9 cellular contexts compared by ENCODE assay signal in the genomic region with DNA sequence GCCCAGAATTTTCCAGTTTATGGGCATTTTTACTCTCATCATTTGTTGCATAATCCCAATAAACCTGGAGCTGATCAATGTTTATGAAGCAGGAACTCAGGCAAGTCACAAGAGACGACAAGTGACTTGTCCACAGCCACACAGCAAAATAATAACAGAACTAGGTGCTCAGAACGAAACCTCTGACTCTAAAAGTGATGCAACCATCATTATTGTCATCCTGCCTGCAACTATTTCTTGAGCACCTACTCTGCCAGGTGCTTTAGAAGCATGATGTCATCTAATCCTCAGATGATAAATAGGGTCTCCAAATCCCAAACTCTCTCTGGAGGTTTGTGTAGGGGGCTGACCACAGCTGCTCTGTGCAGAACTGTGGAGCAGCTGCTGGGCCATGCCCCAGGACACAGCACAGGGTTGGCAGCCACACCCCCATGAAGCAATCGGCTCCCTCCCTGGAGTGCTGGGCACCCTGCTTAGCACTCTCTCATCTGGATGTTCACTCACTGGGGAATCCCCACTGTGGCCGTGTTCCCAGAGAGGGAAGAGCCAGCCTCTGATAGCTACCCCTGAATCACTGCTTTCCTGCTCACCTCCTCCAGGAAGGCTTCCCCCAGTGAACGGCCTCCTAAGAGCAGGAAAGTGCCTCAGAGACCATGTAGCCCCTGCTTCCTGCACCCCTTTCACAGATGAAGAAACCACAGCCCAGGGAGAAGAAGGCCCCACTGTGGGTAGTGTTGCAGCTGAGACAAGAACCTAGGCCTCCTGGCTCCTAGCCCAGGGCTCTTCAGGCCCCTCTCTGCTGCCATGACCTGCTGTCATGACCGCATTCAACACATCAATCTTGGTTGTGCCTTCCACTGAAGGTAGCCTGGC. TPM values are rescaled to one million over a fixed set of nuclear protein-coding genes. Genes with fewer than 3 reads are reported as not detected.
DNase-seq lines count a peak whose midpoint lies in the region; ATAC-seq, FAIRE-seq and TF ChIP-seq lines count a peak whose summit lies in the region.
"Had no signal": no experiment of that assay in that cellular context is flagged by ENCODE, and none has a peak within 500 bp of the region (broad histone marks: within the 10 kb centered on the region; RNA-seq: fewer than 3 reads in every experiment).

No MANE protein-coding gene starts in this region.

- peak; percentile 68 for FAIRE-seq in H54 (lab: Jason Lieb, UNC)
- FAIRE-seq: colon had no signal

- no peak overlapping the region for H2BK5ac ChIP-seq in mesendoderm (ENCODE audit: low read length)

- peak overlapping the region; percentile 80 for H3K4me3 Mint-ChIP-seq in activated CD4-positive, alpha-beta T cell treated with anti-CD3 and anti-CD28 coated beads, Interleukin-2, amount 10 ng/mL, durations not matched to agents 24 days and 14 days
- H3K4me3 Mint-ChIP-seq in memory B cell: peak overlapping the region; percentile 84
- no peak overlapping the region for H3K4me3 Mint-ChIP-seq in nephron progenitor cell

- no peak overlapping the region for H4K5ac ChIP-seq in mesendoderm (ENCODE audit: low read length)

- H3K36me3 Mint-ChIP-seq in activated CD4-positive, alpha-beta T cell treated with anti-CD3 and anti-CD28 coated beads, Interleukin-2, amount 10 ng/mL, durations not matched to agents 24 days and 14 days (ENCODE audit: low read depth): no peaks in the 10 kb centered on the region
- H3K36me3 Mint-ChIP-seq in memory B cell (peaks cover 6% of the 10 kb centered on the region), nephron progenitor cell (ENCODE audit: low read depth) (no peaks in the 10 kb centered on the region)

- no peak overlapping the region for H2AK5ac ChIP-seq in mesendoderm (ENCODE audit: low read length)

- no peaks in the 10 kb centered on the region for H3K9me3 Mint-ChIP-seq in activated CD4-positive, alpha-beta T cell treated with anti-CD3 and anti-CD28 coated beads, Interleukin-2, amount 10 ng/mL, durations not matched to agents 24 days and 14 days
- H3K9me3 Mint-ChIP-seq in memory B cell (no peaks in the 10 kb centered on the region), nephron progenitor cell (no peaks in the 10 kb centered on the region)

- no peak overlapping the region for H3K18ac ChIP-seq in mesendoderm (ENCODE audit: low read length)

- H4K8ac ChIP-seq in mesendoderm (ENCODE audit: low read depth, low read length): no peak overlapping the region

- peak overlapping the region; percentile 88 for H3K27ac Mint-ChIP-seq in activated CD4-positive, alpha-beta T cell treated with anti-CD3 and anti-CD28 coated beads, Interleukin-2, amount 10 ng/mL, durations not matched to agents 24 days and 14 days
- H3K27ac Mint-ChIP-seq in memory B cell (peak overlapping the region; percentile 55), nephron progenitor cell (no peak overlapping the region)

- ATAC-seq in memory B cell (ENCODE audit: low read depth) (no peak), HG03280 (IDR thresholded peaks at IDR 0.05; ENCODE audit: unreplicated experiment) (no peak)

- no peaks in the 10 kb centered on the region for H3K27me3 Mint-ChIP-seq in activated CD4-positive, alpha-beta T cell treated with anti-CD3 and anti-CD28 coated beads, Interleukin-2, amount 10 ng/mL, durations not matched to agents 24 days and 14 days
- H3K27me3 Mint-ChIP-seq in memory B cell: no peaks in the 10 kb centered on the region
- H3K27me3 Mint-ChIP-seq in nephron progenitor cell (ENCODE audit: low read depth, poor library complexity): peaks cover 51% of the 10 kb centered on the region

- H3K4me1 ChIP-seq in mesendoderm (ENCODE audit: control insufficient read depth, low read depth, low read length): no peaks in the 10 kb centered on the region

- POLR2A ChIA-PET in GM10248 (lab: Yijun Ruan, JAX): no interaction called here

- CTCF ChIA-PET in GM10248 (lab: Yijun Ruan, JAX): interaction anchor here (1.0 to 4.0 kb wide), 4 partner anchors 8 to 54 kb away, joined by 3 to 45 read pairs (median 4); no protein-coding TSS in a partner anchor

- H3K4me2 ChIP-seq in mesendoderm (ENCODE audit: low read length): no peak overlapping the region

- no peak overlapping the region for H3K4ac ChIP-seq in mesendoderm (ENCODE audit: low read depth, low read length)

- H3K4me3 ChIP-seq in mesendoderm (ENCODE audit: low read length): no peak overlapping the region

- peaks cover 47% of the 10 kb centered on the region for H3K4me1 Mint-ChIP-seq in activated CD4-positive, alpha-beta T cell treated with anti-CD3 and anti-CD28 coated beads, Interleukin-2, amount 10 ng/mL, durations not matched to agents 24 days and 14 days
- H3K4me1 Mint-ChIP-seq in memory B cell (peaks cover 34% of the 10 kb centered on the region), nephron progenitor cell (peaks cover 33% of the 10 kb centered on the region)

- no peaks in the 10 kb centered on the region for H3K27me3 ChIP-seq in mesendoderm (ENCODE audit: insufficient read depth, low read length, poor library complexity)

- DNase-seq in GM10248 (ENCODE audit: extremely low spot score) (peak; percentile 54), H54 (ENCODE audit: insufficient read length, low spot score) (peak; percentile 94), memory B cell (ENCODE audit: low spot score in 2 of 2) (no peak), nephron progenitor cell (no peak), NCI-H748 treated with DMSO at 0.1 percent for 48 hours (lab: John Stamatoyannopoulos, UW) (no peak), mesendoderm (no peak)
- DNase-seq in activated CD4-positive, alpha-beta T cell treated with anti-CD3 and anti-CD28 coated beads, Interleukin-2, amount 10 ng/mL, durations not matched to agents 24 days and 14 days: peak; percentile 72

- no peaks in the 10 kb centered on the region for H3K79me2 ChIP-seq in mesendoderm (ENCODE audit: control insufficient read depth, insufficient read depth, low read length)

- no peak overlapping the region for H2BK15ac ChIP-seq in mesendoderm (replicated peaks; ENCODE audit: low read depth)

- WGBS in mesendoderm (ENCODE audit: extremely low coverage, insufficient coverage, low lambda C conversion rate): no CpG with 5 or more reads among the region's 6 CpGs

- no peak for TF ChIP-seq CTCF in GM10248 (IDR thresholded peaks at IDR 0.05; ENCODE audit: control extremely low read depth, extremely low read depth, low read depth, missing control alignments)
- TF ChIP-seq CTCF in nephron progenitor cell (IDR thresholded peaks at IDR 0.05): no peak

- intact Hi-C loops in activated CD4-positive, alpha-beta T cell treated with anti-CD3 and anti-CD28 coated beads, Interleukin-2, amount 10 ng/mL, durations not matched to agents 24 days and 14 days (cut with micrococcal nuclease): loop anchor here (2.0 to 5.0 kb wide), 2 partner anchors 82 to 392 kb away; a partner anchor contains a TSS

- H3K27ac ChIP-seq in mesendoderm (ENCODE audit: low read depth, low read length): no peak overlapping the region

- H3K9ac ChIP-seq in mesendoderm (ENCODE audit: low read length): no peak overlapping the region

- H3K79me1 ChIP-seq in mesendoderm (ENCODE audit: low read length): no peaks in the 10 kb centered on the region

- no peak overlapping the region for H3K56ac ChIP-seq in mesendoderm (ENCODE audit: low read length)

- no peaks in the 10 kb centered on the region for H3K36me3 ChIP-seq in mesendoderm (ENCODE audit: control insufficient read depth, insufficient read depth, low read length)

- H3K23ac ChIP-seq in mesendoderm (ENCODE audit: low read length): no peak overlapping the region

- TF ChIP-seq POLR2A in H54 (IDR thresholded peaks at IDR 0.05; ENCODE audit: low read depth, low read length): no peak

- no peak overlapping the region for H2BK120ac ChIP-seq in mesendoderm (ENCODE audit: low read depth, low read length)

RNA-seq across cellular contexts. Expression of a gene that starts 2.1 kb away (rescaled TPM):
- total RNA-seq in activated CD4-positive, alpha-beta T cell treated with anti-CD3 and anti-CD28 coated beads, Interleukin-2, amount 10 ng/mL, durations not matched to agents 24 days and 14 days: 1.6 TPM in 2 replicates
- 0.31 TPM for polyA plus RNA-seq in mesendoderm (2013, experiment 1 of 2)
- polyA plus RNA-seq in mesendoderm (2013, experiment 2 of 2): 0.46 TPM

RNA-seq across cellular contexts. Expression of a gene that starts 34.7 kb away (rescaled TPM):
- total RNA-seq in activated CD4-positive, alpha-beta T cell treated with anti-CD3 and anti-CD28 coated beads, Interleukin-2, amount 10 ng/mL, durations not matched to agents 24 days and 14 days: 7.1 and 7.8 TPM in 2 replicates
- polyA plus RNA-seq in mesendoderm (2013, experiment 1 of 2): 3.3 TPM
- polyA plus RNA-seq in mesendoderm (2013, experiment 2 of 2): 3.5 TPM

Comparison
In these comparisons a context has a peak if more than half of its experiments do, and no peak if none do; other contexts are left out.
1. DNase-seq: peak in GM10248 (single experiment), H54 (single experiment) and activated CD4-positive, alpha-beta T cell treated with anti-CD3 and anti-CD28 coated beads, Interleukin-2, amount 10 ng/mL, durations not matched to agents 24 days and 14 days (single experiment); none in memory B cell (0 of 2), nephron progenitor cell (single experiment), NCI-H748 treated with DMSO at 0.1 percent for 48 hours (single experiment) and mesendoderm (single experiment).